4 cellular contexts compared by ENCODE assay signal in genomic region chrX:68402094-68402493, GRCh38.
"Had no signal": no experiment of that assay in that cellular context is flagged by ENCODE, and none has a peak within 500 bp of the region (broad histone marks: within the 10 kb centered on the region; RNA-seq: fewer than 3 reads in every experiment).

No MANE protein-coding gene starts in this region.

- H3K27ac Mint-ChIP-seq: GM23338, H9 had no signal

- DNase-seq: H9, HCEC 1CT, IMR-90 had no signal

- H3K9me3 Mint-ChIP-seq: GM23338 had no signal

- H3K4me3 Mint-ChIP-seq: GM23338, H9 had no signal
